Comparison of ENCODE assay signal across 1 cellular context in genomic region chr9:12775963-12776774, GRCh38.
TF ChIP-seq lines count a peak whose summit lies in the region.

No MANE protein-coding gene starts in this region.

TF ChIP-seq in GM23338, 12 proteins besides CTCF, POLR2A, EP300 and RAD21 (continued from another document):
- no peak for TF ChIP-seq ZNF462 (CRISPR knock-in tag; IDR thresholded peaks at IDR 0.05)
- TF ChIP-seq EZH2 (IDR thresholded peaks at IDR 0.05; ENCODE audit: low read depth, unreplicated experiment) = no peak
TF ChIP-seq in GM23338: peak in this region for 1.
